ENCODE assay signal across 15 cellular contexts in the genomic region with DNA sequence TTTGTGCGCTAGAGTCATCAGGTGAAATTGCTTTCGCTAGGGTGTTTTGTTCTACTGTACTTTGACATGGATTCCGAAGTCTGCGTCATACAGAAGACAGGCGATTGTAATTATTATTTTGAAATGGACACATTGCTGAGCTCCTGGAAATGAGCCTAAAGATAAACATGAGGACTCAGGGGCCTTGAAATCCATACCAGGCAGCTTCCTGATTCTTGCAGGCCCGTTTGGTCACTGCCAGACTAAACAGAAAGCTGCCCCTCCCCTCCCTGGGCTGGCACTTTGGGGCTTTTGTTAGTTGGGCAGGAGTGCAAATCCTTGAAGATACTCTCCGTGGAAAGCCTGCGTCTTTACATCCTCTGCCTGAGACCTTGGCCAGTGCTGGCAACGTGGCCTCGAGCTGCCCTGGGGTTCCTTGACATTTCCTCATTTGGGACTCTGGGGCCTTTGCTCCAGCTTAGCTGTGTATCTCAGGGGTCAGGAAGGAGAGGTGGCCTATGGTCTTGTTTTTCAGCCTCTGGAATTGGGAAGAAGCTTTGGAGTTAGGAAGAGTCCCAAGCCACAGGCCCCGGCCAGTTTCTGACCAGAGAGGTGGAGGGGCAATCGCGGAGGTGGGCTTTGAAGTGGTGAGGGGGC. TPM values are rescaled to one million over a fixed set of nuclear protein-coding genes. Genes with fewer than 3 reads are reported as not detected.
A peak's percentile ranks its signal among the peaks of the same experiment; 100 is the strongest.
DNase-seq lines count a peak whose midpoint lies in the region; TF ChIP-seq lines count a peak whose summit lies in the region.
"Had no signal": no experiment of that assay in that cellular context is flagged by ENCODE, and none has a peak within 500 bp of the region (broad histone marks: within the 10 kb centered on the region; RNA-seq: fewer than 3 reads in every experiment).

No MANE protein-coding gene starts in this region.

- TF ChIP-seq CTCF in astrocyte of the spinal cord (IDR thresholded peaks at IDR 0.05; ENCODE audit: low read depth, low read length) (no peak), left ventricle myocardium inferior (IDR thresholded peaks at IDR 0.05; ENCODE audit: borderline replicate concordance) (no peak), testis (IDR thresholded peaks at IDR 0.05) (no peak)

- no peak overlapping the region for H3K4me3 ChIP-seq in astrocyte of the spinal cord (ENCODE audit: low read depth, low read length)
- H3K4me3 ChIP-seq in left ventricle myocardium inferior: no peak overlapping the region
- no peak overlapping the region for H3K4me3 ChIP-seq in testis
- H3K4me3 ChIP-seq in CD8-positive, alpha-beta memory T cell (ENCODE audit: low read length): no peak overlapping the region
- H3K4me3 ChIP-seq: A549, upper lobe of right lung had no signal

- peak; percentile 55 for DNase-seq in NCI-H748 (lab: John Stamatoyannopoulos, UW; ENCODE audit: unreplicated experiment)
- DNase-seq in NCI-H748 treated with DMSO at 0.1 percent for 48 hours (lab: John Stamatoyannopoulos, UW): no peak
- peak; percentile 29 for DNase-seq in astrocyte of the spinal cord (ENCODE audit: low read depth, low spot score)
- no peak for DNase-seq in left ventricle myocardium inferior
- DNase-seq in testis: peak; percentile 81
- DNase-seq in NCI-H1092 (lab: John Stamatoyannopoulos, UW): no peak
- DNase-seq in CD8-positive, alpha-beta memory T cell: no peak
- DNase-seq in DMS 273 treated with DMSO at 0.1 percent for 48 hours (lab: John Stamatoyannopoulos, UW): no peak
- DNase-seq: glutamatergic neuron, NCI-H1694 treated with DMSO at 0.1 percent for 48 hours, upper lobe of right lung, WERI-Rb-1 had no signal

- no peak overlapping the region for H3K4me3 Mint-ChIP-seq in CD8-positive, alpha-beta memory T cell
- H3K4me3 Mint-ChIP-seq: activated naive CD8-positive, alpha-beta T cell; nephron had no signal

- CTCF ChIA-PET in CD8-positive, alpha-beta memory T cell (lab: Charles Lee): interaction anchor here (1.6 to 1.8 kb wide), 2 partner anchors 11 to 413 kb away, joined by 5 read pairs; no protein-coding TSS in a partner anchor

- H3K4me1 ChIP-seq in left ventricle myocardium inferior (peaks cover 23% of the 10 kb centered on the region), testis (peaks cover 12% of the 10 kb centered on the region)
- no peaks in the 10 kb centered on the region for H3K4me1 ChIP-seq in CD8-positive, alpha-beta memory T cell (ENCODE audit: insufficient read depth, low read length)
- H3K4me1 ChIP-seq: A549, upper lobe of right lung had no signal

- POLR2A ChIA-PET in CD8-positive, alpha-beta memory T cell (lab: Charles Lee): no interaction called here

- H3K36me3 Mint-ChIP-seq in CD8-positive, alpha-beta memory T cell: no peaks in the 10 kb centered on the region
- H3K36me3 Mint-ChIP-seq: activated naive CD8-positive, alpha-beta T cell had no signal

- H3K27me3 ChIP-seq in left ventricle myocardium inferior (ENCODE audit: low read depth): no peaks in the 10 kb centered on the region
- no peaks in the 10 kb centered on the region for H3K27me3 ChIP-seq in testis
- no peaks in the 10 kb centered on the region for H3K27me3 ChIP-seq in CD8-positive, alpha-beta memory T cell (ENCODE audit: insufficient read depth, low read length, poor library complexity, severe bottlenecking)
- H3K27me3 ChIP-seq: upper lobe of right lung had no signal

- H3K9me3 Mint-ChIP-seq in CD8-positive, alpha-beta memory T cell: no peaks in the 10 kb centered on the region
- H3K9me3 Mint-ChIP-seq: nephron had no signal

- H3K36me3 ChIP-seq in left ventricle myocardium inferior (no peaks in the 10 kb centered on the region), testis (ENCODE audit: low read depth, missing control alignments) (no peaks in the 10 kb centered on the region)
- H3K36me3 ChIP-seq in CD8-positive, alpha-beta memory T cell (ENCODE audit: insufficient read depth, low read length): no peaks in the 10 kb centered on the region
- H3K36me3 ChIP-seq: upper lobe of right lung, WERI-Rb-1 had no signal

- peak overlapping the region; percentile 54 for H3K27ac ChIP-seq in left ventricle myocardium inferior (replicated peaks)
- peak overlapping the region; percentile 45 to 59 for H3K27ac ChIP-seq in testis
- H3K27ac ChIP-seq in CD8-positive, alpha-beta memory T cell (ENCODE audit: low read depth, low read length): no peak overlapping the region
- H3K27ac ChIP-seq: A549, upper lobe of right lung, WERI-Rb-1 had no signal

- no peaks in the 10 kb centered on the region for H3K9me3 ChIP-seq in left ventricle myocardium inferior (replicated peaks)
- no peaks in the 10 kb centered on the region for H3K9me3 ChIP-seq in testis
- no peaks in the 10 kb centered on the region for H3K9me3 ChIP-seq in CD8-positive, alpha-beta memory T cell (ENCODE audit: low read length)
- H3K9me3 ChIP-seq: A549, upper lobe of right lung had no signal

- peaks cover 8 to 17% of the 10 kb centered on the region in 2 donors for H3K27me3 Mint-ChIP-seq in CD8-positive, alpha-beta memory T cell
- H3K27me3 Mint-ChIP-seq: activated naive CD8-positive, alpha-beta T cell had no signal

- H3K4me1 Mint-ChIP-seq in CD8-positive, alpha-beta memory T cell: peaks cover 4 to 9% (median 5%) of the 10 kb centered on the region in 3 donors

- WGBS in testis, 2 donors: 59 to 66% methylated on average over 10 to 13 of the region's 13 CpGs

- intact Hi-C loops in left ventricle myocardium inferior (cut with micrococcal nuclease): no loop called here
- intact Hi-C loops in testis (cut with DNase I; ENCODE audit: low total_unique reads): no loop called here

- TF ChIP-seq POLR2A in testis (IDR thresholded peaks at IDR 0.05): no peak

- in situ Hi-C loops in astrocyte of the spinal cord (cut with HindIII; ENCODE audit: low sequenced_read_pairs): no loop called here

- H3K27ac Mint-ChIP-seq in CD8-positive, alpha-beta memory T cell: peak overlapping the region in 1 of 8 donors; percentile 39
- H3K27ac Mint-ChIP-seq: activated naive CD8-positive, alpha-beta T cell; nephron had no signal

RNA-seq across cellular contexts. Expression of a gene that starts 26.9 kb away (rescaled TPM):
- not detected for total RNA-seq in left ventricle myocardium inferior
- under 1 TPM in 1 of 2 donors, not detected in 1; 0.37 TPM for total RNA-seq in testis
- polyA plus RNA-seq in testis (ENCODE audit: insufficient read depth, low read depth, low replicate concordance): 0.74 TPM
- total RNA-seq in CD8-positive, alpha-beta memory T cell: not detected
- polyA plus RNA-seq in CD8-positive, alpha-beta memory T cell: not detected
- polyA plus RNA-seq: A549 had no signal

RNA-seq across cellular contexts. Expression of a gene that starts 38.4 kb away (rescaled TPM):
- total RNA-seq in left ventricle myocardium inferior (25.1 TPM), testis (10 to 100 TPM in 1 of 2 donors, 1 to 10 TPM in 1; 5.0 to 13.3 TPM)
- polyA plus RNA-seq in testis (ENCODE audit: insufficient read depth, low read depth, low replicate concordance): 9.1 TPM
- total RNA-seq in CD8-positive, alpha-beta memory T cell: 10 to 100 TPM in 1 of 2 experiments, 1 to 10 TPM in 1; 9.2 to 20.0 TPM
- polyA plus RNA-seq in CD8-positive, alpha-beta memory T cell: 3.4 TPM

Comparison
In these comparisons a context has a peak if more than half of its experiments do, and no peak if none do; other contexts are left out.
1. DNase-seq: peak in NCI-H748 (single experiment), astrocyte of the spinal cord (single experiment) and testis (single experiment); none in NCI-H748 treated with DMSO at 0.1 percent for 48 hours (single experiment), left ventricle myocardium inferior (single experiment), NCI-H1092 (single experiment), CD8-positive, alpha-beta memory T cell (0 of 5) and DMS 273 treated with DMSO at 0.1 percent for 48 hours (single experiment).